In genomic region chr17:27343972-27344607, GRCh38 we compare ENCODE assay signal across 14 cellular contexts. TPM values are rescaled to one million over a fixed set of nuclear protein-coding genes. Genes with fewer than 3 reads are reported as not detected.
DNase-seq lines count a peak whose midpoint lies in the region; ATAC-seq and TF ChIP-seq lines count a peak whose summit lies in the region.
"Had no signal": no experiment of that assay in that cellular context is flagged by ENCODE, and none has a peak within 500 bp of the region (broad histone marks: within the 10 kb centered on the region; RNA-seq: fewer than 3 reads in every experiment).

No MANE protein-coding gene starts in this region.

- TF ChIP-seq EP300 in SK-N-SH (IDR thresholded peaks at IDR 0.05; ENCODE audit: borderline replicate concordance in 1 of 2, low read depth in 1 of 2, low read length in 1 of 2) = no peak

- no peaks in the 10 kb centered on the region for H3K27me3 ChIP-seq in left ventricle myocardium inferior (ENCODE audit: low read depth)
- H3K27me3 ChIP-seq in SK-N-SH (ENCODE audit: insufficient read depth) = no peaks in the 10 kb centered on the region
- H3K27me3 ChIP-seq in thyroid gland = no peaks in the 10 kb centered on the region
- H3K27me3 ChIP-seq: esophagus muscularis mucosa had no signal

- no peaks in the 10 kb centered on the region for H3F3A ChIP-seq in SK-N-SH (replicated peaks; ENCODE audit: insufficient read depth)

- H3K79me2 ChIP-seq in SK-N-SH (ENCODE audit: insufficient read depth) = no peaks in the 10 kb centered on the region

- DNase-seq in left ventricle myocardium inferior (no peak), cardiac septum (ENCODE audit: low spot score) (no peak), SK-N-SH (no peak), fibroblast of pulmonary artery (ENCODE audit: low read depth) (peak; percentile 72), thyroid gland (no peak), medulla oblongata (ENCODE audit: extremely low spot score) (no peak)
- DNase-seq in effector CD8-positive, alpha-beta T cell (lab: John Stamatoyannopoulos, UW) = no peak
- DNase-seq: activated CD4-positive, alpha-beta memory T cell treated with anti-CD3 and anti-CD28 coated beads for 36 hours; GM23248; stimulated activated naive CD8-positive, alpha-beta T cell treated with anti-CD3 and anti-CD28 coated beads, Interleukin-15, Interleukin-2, amounts not matched to agents 100 U/mL and 50 U/mL, for 24 hours; T-helper 2 cell had no signal

- H3K4me1 ChIP-seq in left ventricle myocardium inferior = peaks cover 56% of the 10 kb centered on the region
- peaks cover 3 to 6% of the 10 kb centered on the region in 2 experiments; a peak in 2 of 4 replicates for H3K4me1 ChIP-seq in SK-N-SH (ENCODE audit: control insufficient read depth in 1 of 2, insufficient read depth in 2 of 2, low read depth in 1 of 2, low read length in 1 of 2)
- peaks cover 0 to 3% of the 10 kb centered on the region in 2 donors for H3K4me1 ChIP-seq in thyroid gland

- H3K27ac ChIP-seq in left ventricle myocardium inferior (replicated peaks) (peak overlapping the region; percentile 61), SK-N-SH (ENCODE audit: low read depth in 2 of 2, low read length in 1 of 2) (peak overlapping the region in 1 of 2 experiments; percentile 31; a peak in 1 of 4 replicates), thyroid gland (peak overlapping the region in 2 of 3 donors; percentile 8 to 46)
- H3K27ac ChIP-seq: GM23248 had no signal

- no peak overlapping the region for H3K4me2 ChIP-seq in SK-N-SH

- no peak for TF ChIP-seq RAD21 in SK-N-SH (IDR thresholded peaks at IDR 0.05; ENCODE audit: low read length)

- no peak for TF ChIP-seq POLR2A in thyroid gland (IDR thresholded peaks at IDR 0.05)

- H3K9me3 ChIP-seq in left ventricle myocardium inferior (replicated peaks) (no peaks in the 10 kb centered on the region), SK-N-SH (no peaks in the 10 kb centered on the region), thyroid gland (no peaks in the 10 kb centered on the region)
- H3K9me3 ChIP-seq: esophagus muscularis mucosa had no signal

- H3K36me3 ChIP-seq in left ventricle myocardium inferior = no peaks in the 10 kb centered on the region
- H3K36me3 ChIP-seq in SK-N-SH (replicated peaks in 1 of 2; ENCODE audit: control insufficient read depth in 1 of 2, insufficient read depth in 2 of 2, low read length in 1 of 2) = no peaks in the 10 kb centered on the region
- H3K36me3 ChIP-seq in thyroid gland = no peaks in the 10 kb centered on the region
- H3K36me3 ChIP-seq: esophagus muscularis mucosa had no signal

- POLR2A ChIA-PET in SK-N-SH (lab: Yijun Ruan, JAX) = interaction anchor here (1.0 to 1.3 kb wide), 2 partner anchors 10 to 11 kb away, joined by 3 to 4 read pairs; no protein-coding TSS in a partner anchor

- CTCF ChIA-PET in SK-N-SH (lab: Yijun Ruan, JAX) = interaction anchor here (0.5 to 4.8 kb wide), 8 partner anchors 9 to 260 kb away, joined by 3 to 22 read pairs (median 4); no protein-coding TSS in a partner anchor

- no peak overlapping the region for H3K9ac ChIP-seq in SK-N-SH
- H3K9ac ChIP-seq: GM23248 had no signal

- ATAC-seq in GM18520 (IDR thresholded peaks at IDR 0.05; ENCODE audit: unreplicated experiment) = no peak
- ATAC-seq: Panc1; stimulated activated naive CD8-positive, alpha-beta T cell treated with anti-CD3 and anti-CD28 coated beads, Interleukin-15, Interleukin-2, amounts not matched to agents 100 U/mL and 50 U/mL, for 24 hours had no signal

- no peaks in the 10 kb centered on the region for H3K9me2 ChIP-seq in SK-N-SH

- intact Hi-C loops in left ventricle myocardium inferior (cut with micrococcal nuclease) = no loop called here
- intact Hi-C loops in cardiac septum (cut with DNase I) = no loop called here
- intact Hi-C loops in thyroid gland (cut with DNase I) = no loop called here

- no peaks in the 10 kb centered on the region for H4K20me1 ChIP-seq in SK-N-SH (ENCODE audit: insufficient read depth)

- 48% methylated on average over 3 of the region's 3 CpGs for WGBS in SK-N-SH (ENCODE audit: low lambda C conversion rate)
- 67 to 73% methylated on average over 3 of the region's 3 CpGs for WGBS in thyroid gland, 2 donors

- H3K4me3 ChIP-seq in left ventricle myocardium inferior (no peak overlapping the region), SK-N-SH (ENCODE audit: low read depth in 2 of 2, low read length in 1 of 2) (no peak overlapping the region), fibroblast of pulmonary artery (replicated peaks; ENCODE audit: low read depth, low read length) (no peak overlapping the region), thyroid gland (replicated peaks in 1 of 3) (no peak overlapping the region)
- H3K4me3 ChIP-seq: esophagus muscularis mucosa, GM23248 had no signal

- H2AFZ ChIP-seq in SK-N-SH (ENCODE audit: low read depth) = no peak overlapping the region
- H2AFZ ChIP-seq: GM23248 had no signal

- TF ChIP-seq CTCF in left ventricle myocardium inferior (IDR thresholded peaks at IDR 0.05; ENCODE audit: borderline replicate concordance) (no peak), SK-N-SH (IDR thresholded peaks at IDR 0.05) (no peak), fibroblast of pulmonary artery (IDR thresholded peaks at IDR 0.05; ENCODE audit: low read length, missing control alignments) (no peak), thyroid gland (IDR thresholded peaks at IDR 0.05) (no peak)

TF ChIP-seq in SK-N-SH, 30 proteins besides CTCF, POLR2A, EP300 and RAD21:
- TF ChIP-seq RFX5 (IDR thresholded peaks at IDR 0.05; ENCODE audit: low read length) = no peak
- peak; percentile 16; the same call in 1 of the 2 replicates for TF ChIP-seq NFIC (IDR thresholded peaks at IDR 0.05; ENCODE audit: borderline replicate concordance)

RNA-seq across cellular contexts. Expression of gene WSB1, which starts 50.2 kb away (rescaled TPM):
- total RNA-seq in left ventricle myocardium inferior (53.3 TPM), cardiac septum (94.1 TPM), thyroid gland (100 to 1,000 TPM in 3 of 4 donors, 10 to 100 TPM in 1; 89.2 to 218 (median 168) TPM)
- polyA plus RNA-seq in SK-N-SH (2012; rRNA removed) = 204 and 261 TPM in 2 replicates
- polyA plus RNA-seq in SK-N-SH (2012; cell fraction: cytosol; rRNA removed) = 68.2 and 73.8 TPM in 2 replicates
- polyA plus RNA-seq in SK-N-SH (2012; cell fraction: nucleus; rRNA removed) = 1,761 and 2,017 TPM in 2 replicates
